1 cellular context compared by ENCODE assay signal in the genomic region with DNA sequence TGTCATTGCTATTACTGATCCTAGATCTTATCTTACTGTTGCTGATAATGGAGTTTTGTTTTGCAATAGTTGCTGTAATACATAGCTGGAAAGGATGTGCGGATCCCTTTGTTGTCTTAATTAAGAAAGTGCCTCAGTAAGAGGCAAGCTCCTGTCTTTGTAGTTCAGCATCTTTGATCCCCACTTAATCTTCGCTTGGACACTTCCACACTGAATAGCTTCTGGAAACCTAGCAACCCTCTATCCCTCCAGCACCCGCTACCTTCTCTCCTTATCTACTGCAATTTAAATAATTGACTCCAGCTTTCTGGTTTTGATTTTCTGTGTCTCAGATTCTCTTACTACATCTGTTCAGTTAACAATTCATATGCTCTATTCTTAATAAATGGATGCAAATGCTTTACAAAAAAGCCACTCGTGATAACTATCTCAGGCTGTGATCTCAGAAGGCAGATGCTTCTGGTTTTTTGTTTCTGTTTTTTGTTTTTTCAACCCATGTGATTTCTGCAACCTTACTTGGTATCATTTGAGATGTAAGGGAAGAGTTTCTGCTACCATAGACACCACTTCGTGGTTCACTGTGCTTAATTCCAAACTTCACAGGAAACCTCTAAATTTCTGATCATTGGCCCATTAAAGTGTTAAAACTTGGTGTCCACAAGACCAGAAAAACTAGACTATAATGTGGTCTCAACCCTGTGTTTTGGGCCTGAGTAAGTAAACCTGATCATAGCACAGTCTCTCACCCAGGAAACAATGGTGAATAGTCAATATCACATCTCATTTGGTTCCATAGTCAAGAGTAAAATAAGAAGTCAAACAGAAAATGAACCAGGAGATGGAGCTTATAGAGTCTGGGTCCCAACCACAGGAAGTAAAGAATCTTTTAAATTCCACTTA.
TF ChIP-seq lines count a peak whose summit lies in the region.

No MANE protein-coding gene starts in this region.

TF ChIP-seq in HCT116, 20 proteins besides CTCF, POLR2A, EP300 and RAD21:
- TF ChIP-seq TCF7L2 (IDR thresholded peaks at IDR 0.05; ENCODE audit: borderline replicate concordance, extremely low read depth, insufficient read depth, insufficient read length) (peak; percentile 97), JUND (IDR thresholded peaks at IDR 0.05) (no peak), POLR2AphosphoS5 (IDR thresholded peaks at IDR 0.05; ENCODE audit: low read depth, low read length) (no peak), FOSL1 (IDR thresholded peaks at IDR 0.05; ENCODE audit: low read depth) (no peak), EZH2 (IDR thresholded peaks at IDR 0.05) (no peak)
- TF ChIP-seq, protein P1, sequence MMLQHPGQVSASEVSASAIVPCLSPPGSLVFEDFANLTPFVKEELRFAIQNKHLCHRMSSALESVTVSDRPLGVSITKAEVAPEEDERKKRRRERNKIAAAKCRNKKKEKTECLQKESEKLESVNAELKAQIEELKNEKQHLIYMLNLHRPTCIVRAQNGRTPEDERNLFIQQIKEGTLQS (IDR thresholded peaks at IDR 0.05): no peak
TF ChIP-seq in HCT116: peak in this region for 1.
